Comparison of ENCODE assay signal across 32 cellular contexts in the genomic region with DNA sequence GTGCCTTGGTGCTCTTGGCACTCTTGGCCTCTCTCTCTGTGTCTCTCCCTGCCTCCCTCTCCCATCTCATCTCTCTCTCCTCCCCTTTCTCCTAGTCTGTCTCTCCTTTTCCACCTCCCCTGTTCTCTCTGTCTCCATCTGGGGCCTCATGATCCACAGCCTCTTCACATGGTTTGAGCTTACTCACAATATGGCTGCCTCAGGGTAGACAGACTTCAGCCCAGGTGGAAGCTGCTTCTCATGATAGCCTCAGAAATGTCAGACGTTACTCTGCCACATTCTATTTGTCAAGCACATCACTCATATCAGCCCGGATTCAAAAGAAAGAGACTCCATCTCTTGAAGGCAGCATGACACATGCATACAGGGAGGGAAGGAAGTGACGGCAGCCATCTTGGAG. TPM values are rescaled to one million over a fixed set of nuclear protein-coding genes. Genes with fewer than 3 reads are reported as not detected.
A peak's percentile ranks its signal among the peaks of the same experiment; 100 is the strongest.
DNase-seq lines count a peak whose midpoint lies in the region; ATAC-seq, FAIRE-seq and TF ChIP-seq lines count a peak whose summit lies in the region.
"Had no signal": no experiment of that assay in that cellular context is flagged by ENCODE, and none has a peak within 500 bp of the region (broad histone marks: within the 10 kb centered on the region; RNA-seq: fewer than 3 reads in every experiment).

No MANE protein-coding gene starts in this region.

- H2AK5ac ChIP-seq in H1 (ENCODE audit: low read depth, low read length) = peak overlapping the region; percentile 0; the same call in 1 of the 2 replicates

- no peak for TF ChIP-seq EP300 in H1 (IDR thresholded peaks at IDR 0.05; ENCODE audit: borderline replicate concordance in 1 of 2, low read depth in 2 of 2, low read length in 2 of 2)

- no peak for TF ChIP-seq RAD21 in H1 (IDR thresholded peaks at IDR 0.05 in 1 of 2, conservative IDR thresholded peaks at IDR 0.05 in 1 of 2; ENCODE audit: low read depth in 2 of 2, low read length in 2 of 2)

- H3K27me3 ChIP-seq in CD4-positive, alpha-beta memory T cell (ENCODE audit: insufficient read depth, low read length) = no peaks in the 10 kb centered on the region
- H3K27me3 ChIP-seq in H1 (replicated peaks in 1 of 4; ENCODE audit: control insufficient read depth in 3 of 4, extremely low read depth in 1 of 4, insufficient read depth in 3 of 4, low read length in 3 of 4) = peaks cover 0 to 5% (median 2%) of the 10 kb centered on the region in 4 experiments; a peak in 3 of 7 replicates
- no peaks in the 10 kb centered on the region for H3K27me3 ChIP-seq in left ventricle myocardium inferior (ENCODE audit: low read depth)
- H3K27me3 ChIP-seq: esophagus squamous epithelium, foreskin keratinocyte, heart right ventricle, neutrophil, right atrium auricular region, SJSA1 had no signal

- H3K36me3 ChIP-seq in CD4-positive, alpha-beta memory T cell (ENCODE audit: insufficient read depth, low read length) = no peaks in the 10 kb centered on the region
- no peaks in the 10 kb centered on the region; a peak in 1 of 8 replicates for H3K36me3 ChIP-seq in H1 (ENCODE audit: control insufficient read depth in 2 of 4, insufficient read depth in 4 of 4, low read length in 3 of 4)
- H3K36me3 ChIP-seq in left ventricle myocardium inferior = no peaks in the 10 kb centered on the region
- H3K36me3 ChIP-seq: right atrium auricular region, SJSA1, thoracic aorta had no signal

- no peak overlapping the region for H2BK120ac ChIP-seq in H1 (replicated peaks; ENCODE audit: low read depth, low read length)

- H2BK20ac ChIP-seq in H1 (ENCODE audit: low read length) = no peak overlapping the region

- no peaks in the 10 kb centered on the region for H3K23me2 ChIP-seq in H1 (ENCODE audit: low read depth, low read length)

- peak overlapping the region; percentile 21; the same call in 1 of the 2 replicates for H2BK12ac ChIP-seq in H1 (ENCODE audit: low read depth, low read length)

- no peak overlapping the region for H4K8ac ChIP-seq in H1 (ENCODE audit: extremely low read depth, insufficient read depth, low read length)

- no peak for TF ChIP-seq POLR2A in H1 (IDR thresholded peaks at IDR 0.05; ENCODE audit: control extremely low read depth in 1 of 2, low read depth in 2 of 2, low read length in 2 of 2)

- H3K4ac ChIP-seq in H1 (replicated peaks; ENCODE audit: insufficient read length, low read depth, low read length) = no peak overlapping the region

- POLR2A ChIA-PET in activated CD4-positive, alpha-beta T cell treated with anti-CD3 and anti-CD28 coated beads for 36 hours (lab: Charles Lee) = no interaction called here
- POLR2A ChIA-PET in CD4-positive, alpha-beta memory T cell (lab: Charles Lee; ENCODE audit: partially characterized antibody) = interaction anchor here (1.2 kb wide), 1 partner anchor 17 kb away, joined by 5 read pairs; no protein-coding TSS in a partner anchor
- POLR2A ChIA-PET in H1 (lab: Charles Lee; ENCODE audit: partially characterized antibody) = interaction anchor here (0.9 to 1.2 kb wide), 2 partner anchors 9 to 15 kb away, joined by 3 to 4 read pairs; no protein-coding TSS in a partner anchor

- peaks cover 4% of the 10 kb centered on the region for H3K9me3 Mint-ChIP-seq in activated CD4-positive, alpha-beta T cell treated with anti-CD3 and anti-CD28 coated beads for 36 hours (ENCODE audit: low read depth)
- peaks cover 0 to 7% (median 0%) of the 10 kb centered on the region in 8 donors for H3K9me3 Mint-ChIP-seq in CD4-positive, alpha-beta memory T cell

- peaks cover 21% of the 10 kb centered on the region for H3K4me1 Mint-ChIP-seq in activated CD4-positive, alpha-beta T cell treated with anti-CD3 and anti-CD28 coated beads for 36 hours
- peaks cover 15 to 24% (median 20%) of the 10 kb centered on the region in 4 donors for H3K4me1 Mint-ChIP-seq in CD4-positive, alpha-beta memory T cell
- H3K4me1 Mint-ChIP-seq in T-helper 17 cell = peaks cover 19% of the 10 kb centered on the region

- H4K5ac ChIP-seq in H1 (ENCODE audit: insufficient read length, low read depth, low read length) = no peak overlapping the region

- CTCF ChIA-PET in activated CD4-positive, alpha-beta T cell treated with anti-CD3 and anti-CD28 coated beads for 36 hours (lab: Charles Lee) = interaction anchor here (0.6 to 2.1 kb wide), 8 partner anchors 16 to 210 kb away, joined by 3 to 11 read pairs (median 3); no protein-coding TSS in a partner anchor
- CTCF ChIA-PET in CD4-positive, alpha-beta memory T cell (lab: Charles Lee; ENCODE audit: partially characterized antibody) = interaction anchor here (0.6 to 5.6 kb wide), 10 partner anchors 13 to 209 kb away, joined by 3 to 101 read pairs (median 8); no protein-coding TSS in a partner anchor
- CTCF ChIA-PET in H1 (lab: Charles Lee; ENCODE audit: partially characterized antibody) = interaction anchor here (0.9 to 11.1 kb wide), 14 partner anchors 9 to 202 kb away, joined by 3 to 162 read pairs (median 4); no protein-coding TSS in a partner anchor

- H2AFZ ChIP-seq in H1 (ENCODE audit: low read length) = no peak overlapping the region

- H3K79me2 ChIP-seq in H1 (ENCODE audit: control insufficient read depth in 1 of 2, insufficient read depth in 2 of 2, low read length in 2 of 2) = no peaks in the 10 kb centered on the region

- no peak overlapping the region for H4K91ac ChIP-seq in H1 (replicated peaks; ENCODE audit: insufficient read length, low read length)

- H3K27me3 Mint-ChIP-seq in activated CD4-positive, alpha-beta T cell treated with anti-CD3 and anti-CD28 coated beads for 36 hours = no peaks in the 10 kb centered on the region
- H3K27me3 Mint-ChIP-seq in CD4-positive, alpha-beta memory T cell = no peaks in the 10 kb centered on the region
- no peaks in the 10 kb centered on the region for H3K27me3 Mint-ChIP-seq in T-helper 17 cell

- no peak for DNase-seq in activated CD4-positive, alpha-beta T cell treated with anti-CD3 and anti-CD28 coated beads for 36 hours
- DNase-seq in activated CD4-positive, alpha-beta T cell treated with anti-CD3 and anti-CD28 coated beads for 4 hours = no peak
- no peak for DNase-seq in CD4-positive, alpha-beta memory T cell
- DNase-seq in T-helper 17 cell (no peak), H1 (ENCODE audit: low read depth in 1 of 2, low spot score in 2 of 2) (no peak), left ventricle myocardium inferior (no peak), NCI-H1092 (lab: John Stamatoyannopoulos, UW) (no peak)
- DNase-seq: activated CD8-positive, alpha-beta memory T cell treated with anti-CD3 and anti-CD28 coated beads for 24 hours; activated gamma-delta T cell treated with Interleukin-2 at 50 U/mL for 16 hours; activated T-cell treated with anti-CD3 and anti-CD28 coated beads, Interleukin-2, amount 50 U/mL, for 1 hour; central memory CD4-positive, alpha-beta T cell; dermis blood vessel endothelial cell; DMS 273 treated with DMSO at 0.1 percent for 48 hours; EL; endodermal cell; esophagus squamous epithelium; foreskin keratinocyte; heart right ventricle; kidney; NCI-H1105; NCI-H187; NCI-H446 treated with DMSO at 0.1 percent for 48 hours; NCI-H774; small intestine; stimulated activated naive CD4-positive, alpha-beta T cell treated with Interleukin-2 at 50 U/mL for 16 hours had no signal

- WGBS in H1 (ENCODE audit: extremely low coverage in 1 of 2, insufficient coverage in 1 of 2, insufficient read length in 1 of 2, insufficient replicate concordance in 2 of 2, low coverage in 1 of 2, low lambda C conversion rate in 2 of 2, missing lambda C conversion rate in 1 of 2), 2 experiments = 73% methylated on average over 3 of the region's 3 CpGs; no CpG with 5 or more reads in 1 of the 2 experiments

- no peak for ATAC-seq in activated CD4-positive, alpha-beta T cell treated with anti-CD3 and anti-CD28 coated beads for 36 hours
- ATAC-seq in T-helper 17 cell (no peak), GM21723 (IDR thresholded peaks at IDR 0.05; ENCODE audit: unreplicated experiment) (no peak)
- ATAC-seq: foreskin keratinocyte, heart right ventricle had no signal

- no peak for FAIRE-seq in H1 (lab: Jason Lieb, UNC)
- FAIRE-seq: kidney, small intestine, urothelium cell line had no signal

- H3K18ac ChIP-seq in H1 (ENCODE audit: extremely low read depth, low read length) = no peak overlapping the region; the same call in 1 of the 2 replicates

- no peaks in the 10 kb centered on the region; the same call in 1 of the 2 replicates for H3K79me1 ChIP-seq in H1 (ENCODE audit: low read depth, low read length)

- no peak overlapping the region for H3K4me3 ChIP-seq in CD4-positive, alpha-beta memory T cell (ENCODE audit: low read length in 2 of 2)
- H3K4me3 ChIP-seq in H1 (ENCODE audit: extremely low read depth in 1 of 4, insufficient read depth in 2 of 4, low read depth in 3 of 4, low read length in 4 of 4) = no peak overlapping the region
- no peak overlapping the region for H3K4me3 ChIP-seq in left ventricle myocardium inferior
- H3K4me3 ChIP-seq: esophagus squamous epithelium, heart right ventricle, right atrium auricular region, SJSA1, thoracic aorta had no signal

- peak overlapping the region; percentile 1; the same call in 1 of the 2 replicates for H2BK15ac ChIP-seq in H1 (ENCODE audit: low read length)

- H3K4me1 ChIP-seq in CD4-positive, alpha-beta memory T cell (ENCODE audit: insufficient read depth, low read length) = peaks cover 23% of the 10 kb centered on the region
- H3K4me1 ChIP-seq in H1 (replicated peaks in 1 of 4; ENCODE audit: control insufficient read depth in 3 of 4, insufficient read depth in 4 of 4, low read length in 3 of 4) (peaks cover 0 to 6% (median 2%) of the 10 kb centered on the region in 4 experiments; a peak in 3 of 7 replicates), left ventricle myocardium inferior (peaks cover 12% of the 10 kb centered on the region)

- TF ChIP-seq CTCF in H1 (IDR thresholded peaks at IDR 0.05; ENCODE audit: control extremely low read depth in 1 of 3, insufficient read depth in 1 of 3, low read depth in 1 of 3, low read length in 3 of 3) (no peak), left ventricle myocardium inferior (IDR thresholded peaks at IDR 0.05; ENCODE audit: borderline replicate concordance) (no peak)

- H3K9ac ChIP-seq in H1 (replicated peaks in 1 of 4; ENCODE audit: extremely low read depth in 1 of 4, low read depth in 3 of 4, low read length in 3 of 4) = no peak overlapping the region

- H3K56ac ChIP-seq in H1 (replicated peaks; ENCODE audit: insufficient read length, low read depth, low read length) = no peak overlapping the region

- H3K27ac Mint-ChIP-seq in activated CD4-positive, alpha-beta T cell treated with anti-CD3 and anti-CD28 coated beads for 36 hours = peak overlapping the region; percentile 2
- H3K27ac Mint-ChIP-seq in CD4-positive, alpha-beta memory T cell = peak overlapping the region; percentile 38 to 86 (median 74)
- H3K27ac Mint-ChIP-seq in T-helper 17 cell = peak overlapping the region; percentile 54
- H3K27ac Mint-ChIP-seq: endodermal cell had no signal

- no peak overlapping the region for H3K4me2 ChIP-seq in H1 (ENCODE audit: insufficient read depth in 1 of 2, low read depth in 2 of 2, low read length in 2 of 2)

- H3K14ac ChIP-seq in H1 (ENCODE audit: insufficient read length) = no peak overlapping the region

- no peak overlapping the region for H3K4me3 Mint-ChIP-seq in activated CD4-positive, alpha-beta T cell treated with anti-CD3 and anti-CD28 coated beads for 36 hours
- H3K4me3 Mint-ChIP-seq in CD4-positive, alpha-beta memory T cell = no peak overlapping the region
- H3K4me3 Mint-ChIP-seq in T-helper 17 cell = no peak overlapping the region
- H3K4me3 Mint-ChIP-seq: endodermal cell had no signal

- peaks cover 0 to 4% of the 10 kb centered on the region in 2 experiments for H4K20me1 ChIP-seq in H1 (replicated peaks in 1 of 2; ENCODE audit: control insufficient read depth in 1 of 2, insufficient read depth in 2 of 2, low read length in 2 of 2)

- H3K36me3 Mint-ChIP-seq in activated CD4-positive, alpha-beta T cell treated with anti-CD3 and anti-CD28 coated beads for 36 hours (ENCODE audit: low read depth) = peaks cover 57% of the 10 kb centered on the region
- H3K36me3 Mint-ChIP-seq in CD4-positive, alpha-beta memory T cell = peaks cover 11 to 13% of the 10 kb centered on the region in 2 donors
- H3K36me3 Mint-ChIP-seq in T-helper 17 cell (ENCODE audit: low read depth) = peaks cover 5% of the 10 kb centered on the region

- no peak overlapping the region for H3K23ac ChIP-seq in H1 (ENCODE audit: insufficient read length)

- no peak overlapping the region for H2BK5ac ChIP-seq in H1 (ENCODE audit: low read depth, low read length)

- no peak overlapping the region for H3K27ac ChIP-seq in CD4-positive, alpha-beta memory T cell (ENCODE audit: low read depth, low read length)
- no peak overlapping the region for H3K27ac ChIP-seq in H1 (ENCODE audit: low read depth, low read length)
- no peak overlapping the region for H3K27ac ChIP-seq in left ventricle myocardium inferior (replicated peaks)
- H3K27ac ChIP-seq: esophagus squamous epithelium, foreskin keratinocyte, right atrium auricular region, SJSA1, thoracic aorta had no signal

- intact Hi-C loops in activated CD4-positive, alpha-beta T cell treated with anti-CD3 and anti-CD28 coated beads for 36 hours (cut with DNase I, micrococcal nuclease) = loop anchor here in 1 of 2 experiments (10.0 kb wide), 1 partner anchor 85 kb away; no protein-coding TSS in a partner anchor
- intact Hi-C loops in CD4-positive, alpha-beta memory T cell (cut with micrococcal nuclease) = loop anchor here (5.0 kb wide), 1 partner anchor 208 kb away; no protein-coding TSS in a partner anchor
- intact Hi-C loops in left ventricle myocardium inferior (cut with micrococcal nuclease) = loop anchor here (10.0 kb wide), 1 partner anchor 205 kb away; no protein-coding TSS in a partner anchor

- H3K9me3 ChIP-seq in CD4-positive, alpha-beta memory T cell (ENCODE audit: control insufficient read depth in 1 of 2, low read length in 2 of 2) = no peaks in the 10 kb centered on the region
- H3K9me3 ChIP-seq in T-helper 17 cell (ENCODE audit: control insufficient read depth, low read length, poor library complexity, severe bottlenecking) = no peaks in the 10 kb centered on the region
- H3K9me3 ChIP-seq in H1 (ENCODE audit: insufficient read depth in 2 of 2, low read depth in 1 of 2, low read length in 1 of 2) = no peaks in the 10 kb centered on the region
- peaks cover 9% of the 10 kb centered on the region for H3K9me3 ChIP-seq in left ventricle myocardium inferior (replicated peaks)
- H3K9me3 ChIP-seq: esophagus squamous epithelium, neutrophil, right atrium auricular region, SJSA1, thoracic aorta had no signal

RNA-seq across cellular contexts. Expression of a gene that starts 18.4 kb away (rescaled TPM):
- total RNA-seq in activated CD4-positive, alpha-beta T cell treated with anti-CD3 and anti-CD28 coated beads for 36 hours = 10 to 100 TPM; 29.0 to 32.2 TPM
- total RNA-seq in CD4-positive, alpha-beta memory T cell = 100 to 1,000 TPM; 231 to 235 TPM
- 100 to 1,000 TPM; 448 to 503 TPM for polyA plus RNA-seq in CD4-positive, alpha-beta memory T cell
- total RNA-seq in T-helper 17 cell = 10 to 100 TPM; 83.1 to 97.0 TPM
- total RNA-seq in H1 (2021; fragmentation: NEBNext Ultra II Directional; extraction: Animal tissue kit (Norgen Biotek cat#: 25700)) = not detected in 2 replicates
- 0.05 TPM in 1 of 2 replicates, not detected in the other for polyA plus RNA-seq in H1 (2011; rRNA removed)
- not detected for polyA plus RNA-seq in H1 (2011; cell fraction: cytosol; rRNA removed)
- not detected for polyA plus RNA-seq in H1 (2011; cell fraction: nucleus; rRNA removed)
- not detected in 4 replicates for polyA plus RNA-seq in H1 (2012, experiment 1 of 2)
- not detected for polyA plus RNA-seq in H1 (2012, experiment 2 of 2)
- not detected for polyA plus RNA-seq in H1 (2013, experiment 1 of 2)
- polyA plus RNA-seq in H1 (2013, experiment 2 of 2) = not detected
- polyA minus RNA-seq in H1 (2011; rRNA and poly(A)+ RNA removed) = not detected in 2 replicates
- polyA minus RNA-seq in H1 (2011; cell fraction: cytosol; rRNA and poly(A)+ RNA removed) = not detected
- polyA minus RNA-seq in H1 (2011; cell fraction: nucleus; rRNA and poly(A)+ RNA removed) = not detected
- total RNA-seq in left ventricle myocardium inferior = 0.60 TPM
- total RNA-seq: endodermal cell, RPMI7951, SJSA1 had no signal

RNA-seq across cellular contexts. Expression of a gene that starts 24.4 kb away (rescaled TPM):
- total RNA-seq in activated CD4-positive, alpha-beta T cell treated with anti-CD3 and anti-CD28 coated beads for 36 hours = 10 to 100 TPM; 64.9 to 70.9 TPM
- total RNA-seq in CD4-positive, alpha-beta memory T cell = 1 to 10 TPM; 2.5 to 2.8 TPM
- polyA plus RNA-seq in CD4-positive, alpha-beta memory T cell = 1 to 10 TPM; 4.1 to 4.8 TPM
- total RNA-seq in T-helper 17 cell (10 to 100 TPM; 28.7 to 54.1 TPM), left ventricle myocardium inferior (1.2 TPM)
- total RNA-seq in H1 (2021; fragmentation: NEBNext Ultra II Directional; extraction: Animal tissue kit (Norgen Biotek cat#: 25700)) = 0.25 and 0.26 TPM in 2 replicates
- polyA plus RNA-seq in H1 (2011; rRNA removed) = 0.36 and 0.45 TPM in 2 replicates
- polyA plus RNA-seq in H1 (2011; cell fraction: cytosol; rRNA removed) = 0.61 TPM
- 0.16 TPM for polyA plus RNA-seq in H1 (2011; cell fraction: nucleus; rRNA removed)
- polyA plus RNA-seq in H1 (2012, experiment 1 of 2) = 0.13 to 0.46 TPM (median 0.29 TPM) in 3 of 4 replicates, not detected in the other
- 0.14 TPM for polyA plus RNA-seq in H1 (2012, experiment 2 of 2)
- polyA plus RNA-seq in H1 (2013, experiment 1 of 2) = 0.36 TPM
- 0.40 TPM for polyA plus RNA-seq in H1 (2013, experiment 2 of 2)
- 0.07 and 0.13 TPM in 2 replicates for polyA minus RNA-seq in H1 (2011; rRNA and poly(A)+ RNA removed)
- polyA minus RNA-seq in H1 (2011; cell fraction: cytosol; rRNA and poly(A)+ RNA removed) = not detected
- polyA minus RNA-seq in H1 (2011; cell fraction: nucleus; rRNA and poly(A)+ RNA removed) = not detected
- total RNA-seq: endodermal cell had no signal

RNA-seq across cellular contexts. Expression of a gene that starts 25.5 kb away (rescaled TPM):
- 10 to 100 TPM; 55.6 to 58.2 TPM for total RNA-seq in activated CD4-positive, alpha-beta T cell treated with anti-CD3 and anti-CD28 coated beads for 36 hours
- total RNA-seq in CD4-positive, alpha-beta memory T cell = 10 to 100 TPM; 53.0 to 59.3 TPM
- polyA plus RNA-seq in CD4-positive, alpha-beta memory T cell = 10 to 100 TPM; 25.1 to 45.6 TPM
- total RNA-seq in T-helper 17 cell (10 to 100 TPM; 47.8 to 50.6 TPM), left ventricle myocardium inferior (28.3 TPM)
- total RNA-seq in H1 (2021; fragmentation: NEBNext Ultra II Directional; extraction: Animal tissue kit (Norgen Biotek cat#: 25700)) = 103 and 105 TPM in 2 replicates
- 89.2 and 119 TPM in 2 replicates for polyA plus RNA-seq in H1 (2011; rRNA removed)
- 75.6 TPM for polyA plus RNA-seq in H1 (2011; cell fraction: cytosol; rRNA removed)
- 144 TPM for polyA plus RNA-seq in H1 (2011; cell fraction: nucleus; rRNA removed)
- polyA plus RNA-seq in H1 (2012, experiment 1 of 2) = 69.2 to 103 TPM (median 103 TPM) in 4 replicates
- polyA plus RNA-seq in H1 (2012, experiment 2 of 2) = 80.4 TPM
- 121 TPM for polyA plus RNA-seq in H1 (2013, experiment 1 of 2)
- polyA plus RNA-seq in H1 (2013, experiment 2 of 2) = 121 TPM
- polyA minus RNA-seq in H1 (2011; rRNA and poly(A)+ RNA removed) = 50.0 and 55.6 TPM in 2 replicates
- polyA minus RNA-seq in H1 (2011; cell fraction: cytosol; rRNA and poly(A)+ RNA removed) = 68.7 TPM
- 52.1 TPM for polyA minus RNA-seq in H1 (2011; cell fraction: nucleus; rRNA and poly(A)+ RNA removed)

Comparison
In these comparisons a context has a peak if more than half of its experiments do, and no peak if none do; other contexts are left out.
1. H3K27ac Mint-ChIP-seq: peak in every context shown above with its lines; median percentile 74 in CD4-positive, alpha-beta memory T cell; 54 in T-helper 17 cell; 2 in activated CD4-positive, alpha-beta T cell treated with anti-CD3 and anti-CD28 coated beads for 36 hours.
2. RNA of a gene that starts 18.4 kb away (total RNA-seq): 231 to 235 TPM in CD4-positive, alpha-beta memory T cell, 83.1 to 97.0 TPM in T-helper 17 cell and 29.0 to 32.2 TPM in activated CD4-positive, alpha-beta T cell treated with anti-CD3 and anti-CD28 coated beads for 36 hours; 0.60 TPM in left ventricle myocardium inferior (single experiment) and not detected in H1; every median in the first group is over 10 times any median in the second.
3. RNA of a gene that starts 24.4 kb away (total RNA-seq): 64.9 to 70.9 TPM in activated CD4-positive, alpha-beta T cell treated with anti-CD3 and anti-CD28 coated beads for 36 hours and 28.7 to 54.1 TPM in T-helper 17 cell; 2.5 to 2.8 TPM in CD4-positive, alpha-beta memory T cell, 1.2 TPM in left ventricle myocardium inferior (single experiment) and 0.25 to 0.26 TPM in H1; every median in the first group is over 4 times any median in the second.